Comparison of ENCODE assay signal across 8 cellular contexts in genomic region chr19:50330365-50331078, GRCh38. TPM values are rescaled to one million over a fixed set of nuclear protein-coding genes. Genes with fewer than 3 reads are reported as not detected.
DNase-seq lines count a peak whose midpoint lies in the region; ATAC-seq, FAIRE-seq and TF ChIP-seq lines count a peak whose summit lies in the region.

No MANE protein-coding gene starts in this region.

- H3K27ac Mint-ChIP-seq in activated CD4-positive, alpha-beta T cell treated with anti-CD3 and anti-CD28 coated beads, Interleukin-2, amount 10 ng/mL, durations not matched to agents 7 days and 5 days, result peak overlapping the region; percentile 91

- peaks cover 9% of the 10 kb centered on the region for H3K9me3 Mint-ChIP-seq in activated CD4-positive, alpha-beta T cell treated with anti-CD3 and anti-CD28 coated beads, Interleukin-2, amount 10 ng/mL, durations not matched to agents 7 days and 5 days

- peak overlapping the region; percentile 83 for H3K4me3 Mint-ChIP-seq in activated CD4-positive, alpha-beta T cell treated with anti-CD3 and anti-CD28 coated beads, Interleukin-2, amount 10 ng/mL, durations not matched to agents 7 days and 5 days

- peaks cover 23% of the 10 kb centered on the region for H3K27me3 Mint-ChIP-seq in activated CD4-positive, alpha-beta T cell treated with anti-CD3 and anti-CD28 coated beads, Interleukin-2, amount 10 ng/mL, durations not matched to agents 7 days and 5 days

- TF ChIP-seq CTCF in D721Med (IDR thresholded peaks at IDR 0.05; ENCODE audit: insufficient read depth, missing control alignments), result no peak

- CTCF ChIA-PET in activated CD4-positive, alpha-beta T cell treated with anti-CD3 and anti-CD28 coated beads, Interleukin-2, amount 10 ng/mL, durations not matched to agents 7 days and 5 days (lab: Charles Lee), result no interaction called here

- H3K4me1 Mint-ChIP-seq in activated CD4-positive, alpha-beta T cell treated with anti-CD3 and anti-CD28 coated beads, Interleukin-2, amount 10 ng/mL, durations not matched to agents 7 days and 5 days, result peaks cover 78% of the 10 kb centered on the region

- DNase-seq in D721Med (ENCODE audit: insufficient read length, low spot score), result peak; percentile 88
- peak; percentile 94 for DNase-seq in NCI-H2196 (lab: John Stamatoyannopoulos, UW; ENCODE audit: unreplicated experiment)
- DNase-seq in activated CD4-positive, alpha-beta T cell treated with anti-CD3 and anti-CD28 coated beads, Interleukin-2, amount 10 ng/mL, durations not matched to agents 7 days and 5 days, result peak; percentile 89
- peak; percentile 96 for DNase-seq in ecto neural progenitor cell (ENCODE audit: low spot score)
- DNase-seq in midbrain (lab: John Stamatoyannopoulos, UW), result peak; percentile 92
- DNase-seq in stimulated activated CD8-positive, alpha-beta memory T cell treated with anti-CD3 and anti-CD28 coated beads, Interleukin-12 subunit alpha, Interleukin-12 subunit beta, amount 100 ng/mL, for 4 hours (ENCODE audit: low read depth), result peak; percentile 56
- DNase-seq in cortex of kidney (lab: John Stamatoyannopoulos, UW), result no peak

- peak; percentile 26 for ATAC-seq in HG02610 (IDR thresholded peaks at IDR 0.05; ENCODE audit: unreplicated experiment)

- peaks cover 16% of the 10 kb centered on the region for H3K36me3 Mint-ChIP-seq in activated CD4-positive, alpha-beta T cell treated with anti-CD3 and anti-CD28 coated beads, Interleukin-2, amount 10 ng/mL, durations not matched to agents 7 days and 5 days (ENCODE audit: low read depth)

- POLR2A ChIA-PET in activated CD4-positive, alpha-beta T cell treated with anti-CD3 and anti-CD28 coated beads, Interleukin-2, amount 10 ng/mL, durations not matched to agents 7 days and 5 days (lab: Charles Lee), result no interaction called here

- no peak for FAIRE-seq in D721Med (lab: Jason Lieb, UNC)

RNA-seq across cellular contexts. Expression of gene KCNC3, which starts 1.3 kb away (rescaled TPM):
- 1 to 10 TPM; 3.4 to 4.1 TPM for total RNA-seq in activated CD4-positive, alpha-beta T cell treated with anti-CD3 and anti-CD28 coated beads, Interleukin-2, amount 10 ng/mL, durations not matched to agents 7 days and 5 days

RNA-seq across cellular contexts. Expression of gene NAPSA, which starts 34.9 kb away (rescaled TPM):
- total RNA-seq in activated CD4-positive, alpha-beta T cell treated with anti-CD3 and anti-CD28 coated beads, Interleukin-2, amount 10 ng/mL, durations not matched to agents 7 days and 5 days, result 1 to 10 TPM; 1.7 to 1.9 TPM

RNA-seq across cellular contexts. Expression of gene NR1H2, which starts 45.7 kb away (rescaled TPM):
- total RNA-seq in activated CD4-positive, alpha-beta T cell treated with anti-CD3 and anti-CD28 coated beads, Interleukin-2, amount 10 ng/mL, durations not matched to agents 7 days and 5 days, result 10 to 100 TPM; 55.2 to 62.2 TPM

RNA-seq across cellular contexts. Expression of gene POLD1, which starts 53.6 kb away (rescaled TPM):
- total RNA-seq in activated CD4-positive, alpha-beta T cell treated with anti-CD3 and anti-CD28 coated beads, Interleukin-2, amount 10 ng/mL, durations not matched to agents 7 days and 5 days, result 100 to 1,000 TPM; 156 to 167 TPM
